In genomic region chr1:212658250-212658649, GRCh38 we compare ENCODE assay signal across 1 cellular context. TPM values are rescaled to one million over a fixed set of nuclear protein-coding genes. Genes with fewer than 3 reads are reported as not detected.
"Had no signal": no experiment of that assay in that cellular context is flagged by ENCODE, and none has a peak within 500 bp of the region (broad histone marks: within the 10 kb centered on the region; RNA-seq: fewer than 3 reads in every experiment).

No MANE protein-coding gene starts in this region.

RNA-seq across cellular contexts. Expression of gene ATF3, which starts 49.7 kb away (rescaled TPM):
- polyA plus RNA-seq: naive thymus-derived CD4-positive, alpha-beta T cell had no signal
